21 cellular contexts compared by ENCODE assay signal in genomic region chr10:106499448-106499847, GRCh38.
A peak's percentile ranks its signal among the peaks of the same experiment; 100 is the strongest.
DNase-seq lines count a peak whose midpoint lies in the region; ATAC-seq and TF ChIP-seq lines count a peak whose summit lies in the region.
"Had no signal": no experiment of that assay in that cellular context is flagged by ENCODE, and none has a peak within 500 bp of the region (broad histone marks: within the 10 kb centered on the region; RNA-seq: fewer than 3 reads in every experiment).

No MANE protein-coding gene starts in this region.

- POLR2A ChIA-PET in PC-3 (lab: Charles Lee; ENCODE audit: unreplicated experiment) = no interaction called here

- no peak for ATAC-seq in PC-3
- peak; percentile 62 for ATAC-seq in left lobe of liver
- no peak for ATAC-seq in GM19023 (IDR thresholded peaks at IDR 0.05; ENCODE audit: unreplicated experiment)
- no peak for ATAC-seq in GM19467 (IDR thresholded peaks at IDR 0.05; ENCODE audit: unreplicated experiment)
- no peak for ATAC-seq in effector memory CD8-positive, alpha-beta T cell (replicated peaks)
- ATAC-seq: A549 had no signal

- H3K27ac Mint-ChIP-seq in Calu3 (ENCODE audit: unreplicated experiment) = peak overlapping the region; percentile 11
- H3K27ac Mint-ChIP-seq in effector memory CD8-positive, alpha-beta T cell = no peak overlapping the region
- H3K27ac Mint-ChIP-seq: CD14-positive monocyte; CD4-positive, alpha-beta T cell; CD8-positive, alpha-beta memory T cell had no signal

- H3K9me3 Mint-ChIP-seq in Calu3 (ENCODE audit: low read depth, unreplicated experiment) = no peaks in the 10 kb centered on the region
- peaks cover 16 to 29% of the 10 kb centered on the region in 2 donors for H3K9me3 Mint-ChIP-seq in effector memory CD8-positive, alpha-beta T cell

- peak overlapping the region; percentile 51 for H3K4me2 ChIP-seq in PC-3 (ENCODE audit: low read length)
- H3K4me2 ChIP-seq: A549; BLaER1 treated with 17β-estradiol and CSF1 and Interleukin-3, amounts not matched to agents 10 nM and 100 nM had no signal

- H3K27ac ChIP-seq in PC-3 (ENCODE audit: low read length) = peak overlapping the region; percentile 100
- H3K27ac ChIP-seq: A549; BLaER1 treated with 17β-estradiol and CSF1 and Interleukin-3, amounts not matched to agents 10 nM and 100 nM; GM23248 had no signal

- no peaks in the 10 kb centered on the region for H3K36me3 ChIP-seq in PC-3 (ENCODE audit: low read depth, low read length)
- H3K36me3 ChIP-seq: BE2C; BLaER1 treated with 17β-estradiol and CSF1 and Interleukin-3, amounts not matched to agents 10 nM and 100 nM had no signal

- H3K27me3 Mint-ChIP-seq in Calu3 (ENCODE audit: unreplicated experiment) = no peaks in the 10 kb centered on the region
- no peaks in the 10 kb centered on the region for H3K27me3 Mint-ChIP-seq in effector memory CD8-positive, alpha-beta T cell
- H3K27me3 Mint-ChIP-seq: CD4-positive, alpha-beta T cell; CD8-positive, alpha-beta memory T cell had no signal

- no peaks in the 10 kb centered on the region for H3K9me3 ChIP-seq in PC-3 (ENCODE audit: low read length)
- H3K9me3 ChIP-seq: A549; BE2C; BLaER1 treated with 17β-estradiol and CSF1 and Interleukin-3, amounts not matched to agents 10 nM and 100 nM had no signal

- intact Hi-C loops in Calu3 (cut with micrococcal nuclease; ENCODE audit: unreplicated experiment) = no loop called here
- intact Hi-C loops in PC-3 (cut with micrococcal nuclease) = no loop called here

- TF ChIP-seq CTCF in Calu3 (IDR thresholded peaks at IDR 0.05; ENCODE audit: unreplicated experiment) (no peak), PC-3 (conservative IDR thresholded peaks at IDR 0.05; ENCODE audit: low read depth, low read length) (no peak)

- no peaks in the 10 kb centered on the region for H3F3A ChIP-seq in PC-3 (ENCODE audit: low read length, unreplicated experiment)

- H3K27me3 ChIP-seq in PC-3 (ENCODE audit: low read length) = no peaks in the 10 kb centered on the region
- H3K27me3 ChIP-seq: BE2C; BLaER1 treated with 17β-estradiol and CSF1 and Interleukin-3, amounts not matched to agents 10 nM and 100 nM had no signal

- no peak overlapping the region for H3K4me3 Mint-ChIP-seq in Calu3 (ENCODE audit: low read depth, unreplicated experiment)
- no peak overlapping the region for H3K4me3 Mint-ChIP-seq in effector memory CD8-positive, alpha-beta T cell
- H3K4me3 Mint-ChIP-seq: CD14-positive monocyte; CD4-positive, alpha-beta T cell; CD8-positive, alpha-beta memory T cell had no signal

- H3K4me3 ChIP-seq in PC-3 (ENCODE audit: low read length) = no peak overlapping the region
- H3K4me3 ChIP-seq: A549; BLaER1 treated with 17β-estradiol and CSF1 and Interleukin-3, amounts not matched to agents 10 nM and 100 nM; GM23248 had no signal

- DNase-seq in Calu3 (no peak), PC-3 (no peak), left lobe of liver (ENCODE audit: low spot score) (peak; percentile 63)
- no peak for DNase-seq in effector memory CD8-positive, alpha-beta T cell
- DNase-seq: 8988T; ACHN; AML-193; BE2C; CD4-positive, alpha-beta T cell; CD8-positive, alpha-beta memory T cell; DMS53; DMS79 treated with DMSO at 0.1 percent for 48 hours; GF-D8; GM23248; H7; HCEC 1CT had no signal

- no peaks in the 10 kb centered on the region for H4K20me1 ChIP-seq in PC-3 (ENCODE audit: low read length)
- H4K20me1 ChIP-seq: BLaER1 treated with 17β-estradiol and CSF1 and Interleukin-3, amounts not matched to agents 10 nM and 100 nM had no signal

- H3K79me2 ChIP-seq in PC-3 (ENCODE audit: low read length) = no peaks in the 10 kb centered on the region

- no peak overlapping the region for H2AFZ ChIP-seq in PC-3 (ENCODE audit: low read length)
- H2AFZ ChIP-seq: GM23248 had no signal

- CTCF ChIA-PET in Calu3 (lab: Charles Lee) (interaction anchor here (0.6 kb wide), 2 partner anchors 23 to 540 kb away, joined by 3 read pairs; no protein-coding TSS in a partner anchor), PC-3 (lab: Charles Lee) (no interaction called here)

- H3K4me1 Mint-ChIP-seq in Calu3 (ENCODE audit: low read depth, unreplicated experiment) = peaks cover 43% of the 10 kb centered on the region
- H3K4me1 Mint-ChIP-seq in effector memory CD8-positive, alpha-beta T cell (ENCODE audit: low read depth in 2 of 2) = no peaks in the 10 kb centered on the region
- H3K4me1 Mint-ChIP-seq: CD14-positive monocyte; CD8-positive, alpha-beta memory T cell had no signal

- H3K9me2 ChIP-seq in PC-3 (replicated peaks; ENCODE audit: low read length) = no peaks in the 10 kb centered on the region

- peaks cover 5% of the 10 kb centered on the region for H3K36me3 Mint-ChIP-seq in Calu3 (ENCODE audit: insufficient read depth, unreplicated experiment)
- H3K36me3 Mint-ChIP-seq in effector memory CD8-positive, alpha-beta T cell (ENCODE audit: insufficient read depth) = no peaks in the 10 kb centered on the region
- H3K36me3 Mint-ChIP-seq: CD14-positive monocyte; CD8-positive, alpha-beta memory T cell had no signal

- H3K9ac ChIP-seq in PC-3 (ENCODE audit: low read length) = peak overlapping the region; percentile 90
- H3K9ac ChIP-seq: BLaER1 treated with 17β-estradiol and CSF1 and Interleukin-3, amounts not matched to agents 10 nM and 100 nM; GM23248 had no signal

- no TSS peak for BruUV-seq in Calu3 (replicated peaks; lab: Mats Ljungman, UMichigan)
- BruUV-seq in PC-3 (replicated peaks; lab: Mats Ljungman, UMichigan) = no TSS peak

- peaks cover 48% of the 10 kb centered on the region for H3K4me1 ChIP-seq in PC-3 (ENCODE audit: insufficient read depth, low read length)
- H3K4me1 ChIP-seq: A549; BE2C; BLaER1 treated with 17β-estradiol and CSF1 and Interleukin-3, amounts not matched to agents 10 nM and 100 nM had no signal
